ENCODE assay signal across 2 cellular contexts in genomic region chr1:40723196-40723955, GRCh38.
TF ChIP-seq lines count a peak whose summit lies in the region.

No MANE protein-coding gene starts in this region.

TF ChIP-seq in IMR-90, 13 proteins besides CTCF, POLR2A, EP300 and RAD21:
- TF ChIP-seq CEBPB (IDR thresholded peaks at IDR 0.05; ENCODE audit: low read depth, low read length) (peak; percentile 22; the same call in 1 of the 2 replicates), CHD1 (IDR thresholded peaks at IDR 0.05; ENCODE audit: low read depth, low read length) (no peak)

TF ChIP-seq in K562, 482 proteins besides CTCF, POLR2A, EP300 and RAD21:
- peak; percentile 35; the same call in 1 of the 2 replicates for TF ChIP-seq ZNF121 (CRISPR knock-in tag; conservative IDR thresholded peaks at IDR 0.05)
- no peak for TF ChIP-seq NONO (IDR thresholded peaks at IDR 0.05; ENCODE audit: low read depth in 2 of 2, low read length in 1 of 2)
- no peak for TF ChIP-seq FOSL1 (tag; conservative IDR thresholded peaks at IDR 0.05)
- no peak for TF ChIP-seq ZNF408 (CRISPR knock-in tag; IDR thresholded peaks at IDR 0.05; ENCODE audit: low read depth)
TF ChIP-seq in K562: peak in this region for 1.
